ENCODE assay signal across 8 cellular contexts in genomic region chrX:43654431-43655150, GRCh38. TPM values are rescaled to one million over a fixed set of nuclear protein-coding genes. Genes with fewer than 3 reads are reported as not detected.
A peak's percentile ranks its signal among the peaks of the same experiment; 100 is the strongest.
DNase-seq lines count a peak whose midpoint lies in the region; ATAC-seq and TF ChIP-seq lines count a peak whose summit lies in the region.

No MANE protein-coding gene starts in this region.

- H3K4me3 ChIP-seq in choroid plexus epithelial cell (ENCODE audit: low read depth, low read length) (peak overlapping the region; percentile 74), kidney epithelial cell (ENCODE audit: low read depth, low read length) (peak overlapping the region; percentile 49)

- TF ChIP-seq CTCF in choroid plexus epithelial cell (conservative IDR thresholded peaks at IDR 0.05; ENCODE audit: low read depth, low read length) (peak; percentile 43), kidney epithelial cell (IDR thresholded peaks at IDR 0.05; ENCODE audit: insufficient read depth, low read length, poor library complexity, severe bottlenecking) (peak; percentile 29)

- peak; percentile 97 for ATAC-seq in GM19023 (IDR thresholded peaks at IDR 0.05; ENCODE audit: unreplicated experiment)
- ATAC-seq in HG03280 (IDR thresholded peaks at IDR 0.05; ENCODE audit: unreplicated experiment), result peak; percentile 98

- H3K27me3 ChIP-seq in kidney epithelial cell (ENCODE audit: control insufficient read depth, insufficient read depth, low read length), result no peaks in the 10 kb centered on the region

- DNase-seq in AG08395 (ENCODE audit: low spot score) (peak; percentile 91), NCI-H446 treated with DMSO at 0.1 percent for 48 hours (lab: John Stamatoyannopoulos, UW) (peak; percentile 80), choroid plexus epithelial cell (ENCODE audit: low read depth) (peak; percentile 96), kidney epithelial cell (ENCODE audit: low read depth) (peak; percentile 54)
- DNase-seq in activated CD4-positive, alpha-beta T cell treated with anti-CD3 and anti-CD28 coated beads for 4 hours, result peak; percentile 81 to 82
- DNase-seq in stimulated activated CD4-positive, alpha-beta T cell treated with anti-CD3 and anti-CD28 coated beads, Interleukin-15, amount 100 ng/mL, for 24 hours, result peak; percentile 85

- H3K36me3 ChIP-seq in kidney epithelial cell (ENCODE audit: control insufficient read depth, insufficient read depth, low read length), result no peaks in the 10 kb centered on the region

RNA-seq across cellular contexts. Expression of gene MAOA, which starts 1.5 kb away (rescaled TPM):
- total RNA-seq in kidney epithelial cell, result 1.0 and 2.1 TPM in 2 replicates

Comparison
In these comparisons a context has a peak if more than half of its experiments do, and no peak if none do; other contexts are left out.
1. Peak in every context shown above with its lines: DNase-seq, ATAC-seq and H3K4me3 ChIP-seq.